In the genomic region with DNA sequence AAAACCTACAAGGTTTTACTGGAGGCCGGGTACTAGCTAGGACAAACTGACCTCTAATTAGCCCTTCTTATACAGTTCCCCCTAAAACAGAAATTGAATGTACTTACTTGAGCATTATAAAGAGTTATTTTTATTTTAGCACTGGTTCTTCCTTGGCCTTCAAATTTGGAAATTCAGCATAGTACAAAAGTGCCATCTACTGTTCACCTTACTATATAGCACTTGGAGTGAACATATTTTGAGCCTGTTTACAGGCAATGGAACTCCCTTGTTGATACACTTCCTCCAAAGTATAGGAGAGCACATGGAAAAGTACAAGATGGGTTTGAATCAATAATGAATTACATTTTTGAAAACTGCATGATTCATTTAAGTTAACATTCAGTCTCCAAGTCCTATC, we compare ENCODE assay signal across 8 cellular contexts. TPM values are rescaled to one million over a fixed set of nuclear protein-coding genes. Genes with fewer than 3 reads are reported as not detected.
DNase-seq lines count a peak whose midpoint lies in the region; ATAC-seq, FAIRE-seq and TF ChIP-seq lines count a peak whose summit lies in the region.

No MANE protein-coding gene starts in this region.

- H3K9me3 Mint-ChIP-seq in naive B cell = no peaks in the 10 kb centered on the region

- H3K9me3 ChIP-seq in cardiac muscle cell (ENCODE audit: low read depth) = no peaks in the 10 kb centered on the region

- no peaks in the 10 kb centered on the region for H3K27me3 Mint-ChIP-seq in naive B cell

- peak overlapping the region in 3 of 6 donors; percentile 34 to 58 (median 39) for H3K27ac Mint-ChIP-seq in naive B cell

- FAIRE-seq in colon (lab: Jason Lieb, UNC) = peak; percentile 5

- H3K4me1 Mint-ChIP-seq in naive B cell = peaks cover 12 to 20% (median 16%) of the 10 kb centered on the region in 3 donors

- no peak overlapping the region for H3K4me3 ChIP-seq in cardiac muscle cell

- intact Hi-C loops in cardiac septum (cut with DNase I) = loop anchor here (5.0 to 10.0 kb wide), 3 partner anchors 175 to 1387 kb away; partner anchors contain the start of genes CEP290, DUSP6 and TMTC3

- ATAC-seq in HG03469 (IDR thresholded peaks at IDR 0.05; ENCODE audit: unreplicated experiment) (peak; percentile 31), naive B cell (ENCODE audit: low read depth in 2 of 2) (no peak), HG02588 (IDR thresholded peaks at IDR 0.05; ENCODE audit: unreplicated experiment) (no peak), GM21423 (IDR thresholded peaks at IDR 0.05; ENCODE audit: unreplicated experiment) (no peak)

- H3K36me3 Mint-ChIP-seq in naive B cell = no peaks in the 10 kb centered on the region

- no peaks in the 10 kb centered on the region for H3K27me3 ChIP-seq in cardiac muscle cell

- TF ChIP-seq CTCF in cardiac muscle cell (IDR thresholded peaks at IDR 0.05; ENCODE audit: low read depth, low read length) = peak; percentile 68

- H3K36me3 ChIP-seq in cardiac muscle cell = no peaks in the 10 kb centered on the region

- peaks cover 4% of the 10 kb centered on the region for H3K4me1 ChIP-seq in cardiac muscle cell (ENCODE audit: low read depth)

- no peak overlapping the region for H3K27ac ChIP-seq in cardiac muscle cell

- DNase-seq in cardiac muscle cell (ENCODE audit: low read depth in 1 of 2, low spot score in 1 of 2) (peak; percentile 41 to 72), cardiac septum (ENCODE audit: low spot score) (no peak), NCI-H774 (lab: John Stamatoyannopoulos, UW) (peak; percentile 50), naive B cell (peak; percentile 45)

- peak overlapping the region in 1 of 8 donors; percentile 69 for H3K4me3 Mint-ChIP-seq in naive B cell

RNA-seq across cellular contexts. Expression of gene POC1B, which starts 3.9 kb away (rescaled TPM):
- total RNA-seq in cardiac muscle cell (11.0 and 12.8 TPM in 2 replicates), cardiac septum (7.9 TPM)
- polyA plus RNA-seq in cardiac muscle cell (16.1 and 26.5 TPM in 2 replicates), naive B cell (ENCODE audit: low read depth in 6 of 6) (10 to 100 TPM; 41.2 to 65.8 (median 45.1) TPM)

RNA-seq across cellular contexts. Expression of gene GALNT4, which starts 5.1 kb away (rescaled TPM):
- total RNA-seq in cardiac muscle cell (2.5 and 4.0 TPM in 2 replicates), cardiac septum (2.0 TPM)
- polyA plus RNA-seq in cardiac muscle cell (1.3 and 1.9 TPM in 2 replicates), naive B cell (ENCODE audit: low read depth in 6 of 6) (1 to 10 TPM in 5 of 6 donors, not detected in 1; 2.7 to 8.1 (median 6.6) TPM)
